Comparison of ENCODE assay signal across 7 cellular contexts in the genomic region with DNA sequence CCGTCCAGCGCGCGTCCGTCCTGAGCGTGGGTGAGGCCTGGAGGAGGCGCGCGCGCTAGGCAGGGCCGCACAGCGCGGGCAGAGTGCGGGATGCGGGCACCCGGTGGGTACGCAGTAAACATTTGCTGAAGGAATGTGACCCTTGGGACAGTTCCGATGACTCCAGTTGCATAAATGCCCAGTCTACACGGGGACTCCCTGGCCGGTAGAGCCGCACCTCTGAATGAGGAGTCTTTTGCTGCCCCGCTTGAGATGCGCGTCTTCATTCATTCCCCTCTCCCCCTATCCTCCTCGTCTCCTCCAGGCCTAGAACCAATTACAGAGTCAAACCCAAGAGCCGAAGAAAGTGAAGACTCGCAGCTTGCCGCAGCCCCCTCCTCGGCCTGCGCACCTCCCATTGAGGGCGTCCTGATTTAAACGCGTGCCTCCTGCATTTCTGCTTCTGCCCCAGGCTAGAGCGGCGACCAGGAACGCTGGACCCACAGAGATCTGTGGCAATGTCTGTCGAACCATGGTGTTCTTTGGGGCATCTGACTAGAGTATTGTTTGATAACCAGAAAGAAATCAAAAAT. TPM values are rescaled to one million over a fixed set of nuclear protein-coding genes. Genes with fewer than 3 reads are reported as not detected.
DNase-seq lines count a peak whose midpoint lies in the region; ATAC-seq lines count a peak whose summit lies in the region.

No MANE protein-coding gene starts in this region.

- ATAC-seq in GM18909 (IDR thresholded peaks at IDR 0.05; ENCODE audit: poor library complexity, unreplicated experiment) = peak; percentile 29
- ATAC-seq in HG02870 (IDR thresholded peaks at IDR 0.05; ENCODE audit: unreplicated experiment) = peak; percentile 14
- peak; percentile 19 for ATAC-seq in left ventricle myocardium superior

- POLR2A ChIA-PET in activated CD4-positive, alpha-beta memory T cell treated with anti-CD3 and anti-CD28 coated beads for 36 hours (lab: Charles Lee) = interaction anchor here (1.0 to 2.4 kb wide), 5 partner anchors 18 to 58 kb away, joined by 3 to 13 read pairs (median 9); a partner anchor contains a TSS

- intact Hi-C loops in activated CD4-positive, alpha-beta memory T cell treated with anti-CD3 and anti-CD28 coated beads for 36 hours (cut with micrococcal nuclease) = loop anchor here (2.0 kb wide), 2 partner anchors 45 to 53 kb away; a partner anchor contains a TSS
- intact Hi-C loops in left ventricle myocardium superior (cut with micrococcal nuclease) = no loop called here

- peaks cover 5% of the 10 kb centered on the region for H3K36me3 Mint-ChIP-seq in activated CD4-positive, alpha-beta memory T cell treated with anti-CD3 and anti-CD28 coated beads for 36 hours

- H3K9me3 Mint-ChIP-seq in activated CD4-positive, alpha-beta memory T cell treated with anti-CD3 and anti-CD28 coated beads for 36 hours = no peaks in the 10 kb centered on the region

- H3K4me1 Mint-ChIP-seq in activated CD4-positive, alpha-beta memory T cell treated with anti-CD3 and anti-CD28 coated beads for 36 hours (ENCODE audit: low read depth) = peaks cover 20% of the 10 kb centered on the region

- peak overlapping the region; percentile 94 for H3K4me3 Mint-ChIP-seq in activated CD4-positive, alpha-beta memory T cell treated with anti-CD3 and anti-CD28 coated beads for 36 hours

- peak overlapping the region; percentile 76 for H3K4me3 ChIP-seq in skeletal muscle cell (ENCODE audit: low read depth, low read length)

- H3K27ac Mint-ChIP-seq in activated CD4-positive, alpha-beta memory T cell treated with anti-CD3 and anti-CD28 coated beads for 36 hours = peak overlapping the region; percentile 65

- no peaks in the 10 kb centered on the region for H3K27me3 Mint-ChIP-seq in activated CD4-positive, alpha-beta memory T cell treated with anti-CD3 and anti-CD28 coated beads for 36 hours

- CTCF ChIA-PET in activated CD4-positive, alpha-beta memory T cell treated with anti-CD3 and anti-CD28 coated beads for 36 hours (lab: Charles Lee) = interaction anchor here (1.2 to 2.8 kb wide), 4 partner anchors 20 to 58 kb away, joined by 3 to 17 read pairs (median 11); a partner anchor contains a TSS

- DNase-seq in activated CD4-positive, alpha-beta memory T cell treated with anti-CD3 and anti-CD28 coated beads for 36 hours = no peak
- DNase-seq in left ventricle myocardium superior = peak; percentile 20
- no peak for DNase-seq in skeletal muscle cell (ENCODE audit: low read depth)
- no peak for DNase-seq in GM19240 (ENCODE audit: insufficient read length, low spot score)
- no peak for DNase-seq in stimulated activated CD4-positive, alpha-beta T cell treated with anti-CD3 and anti-CD28 coated beads, Interleukin-2, amount 100 ng/mL, for 24 hours

RNA-seq across cellular contexts. Expression of a gene that starts 0.7 kb away (rescaled TPM):
- total RNA-seq in activated CD4-positive, alpha-beta memory T cell treated with anti-CD3 and anti-CD28 coated beads for 36 hours = 10 to 100 TPM; 76.2 to 76.3 TPM
- total RNA-seq in left ventricle myocardium superior = 42.7 TPM

RNA-seq across cellular contexts. Expression of a gene that starts 5.2 kb away (rescaled TPM):
- total RNA-seq in activated CD4-positive, alpha-beta memory T cell treated with anti-CD3 and anti-CD28 coated beads for 36 hours = 10 to 100 TPM; 33.3 to 36.9 TPM
- 458 TPM for total RNA-seq in left ventricle myocardium superior

RNA-seq across cellular contexts. Expression of a gene that starts 17.2 kb away (rescaled TPM):
- under 1 TPM; 0.10 to 0.19 TPM for total RNA-seq in activated CD4-positive, alpha-beta memory T cell treated with anti-CD3 and anti-CD28 coated beads for 36 hours
- total RNA-seq in left ventricle myocardium superior = 0.57 TPM

RNA-seq across cellular contexts. Expression of a gene that starts 20.7 kb away (rescaled TPM):
- 1 to 10 TPM in 1 of 2 experiments, under 1 TPM in 1; 0.87 to 1.0 TPM for total RNA-seq in activated CD4-positive, alpha-beta memory T cell treated with anti-CD3 and anti-CD28 coated beads for 36 hours
- not detected for total RNA-seq in left ventricle myocardium superior

RNA-seq across cellular contexts. Expression of a gene that starts 37.7 kb away (rescaled TPM):
- 1 to 10 TPM; 6.9 to 7.7 TPM for total RNA-seq in activated CD4-positive, alpha-beta memory T cell treated with anti-CD3 and anti-CD28 coated beads for 36 hours
- total RNA-seq in left ventricle myocardium superior = not detected

Comparison
In these comparisons a context has a peak if more than half of its experiments do, and no peak if none do; other contexts are left out.
1. RNA of a gene that starts 5.2 kb away (total RNA-seq): 458 TPM in left ventricle myocardium superior (single experiment); 33.3 to 36.9 TPM in activated CD4-positive, alpha-beta memory T cell treated with anti-CD3 and anti-CD28 coated beads for 36 hours; every median in the first group is over 10 times any median in the second.
2. Peak in every context shown above with its lines, with median percentiles within 50 percentile points of each other: ATAC-seq.